8 cellular contexts compared by ENCODE assay signal in genomic region chrX:133921764-133922389, GRCh38.
DNase-seq lines count a peak whose midpoint lies in the region; ATAC-seq and TF ChIP-seq lines count a peak whose summit lies in the region.

No MANE protein-coding gene starts in this region.

- peaks cover 18% of the 10 kb centered on the region for H3K4me1 Mint-ChIP-seq in activated CD4-positive, alpha-beta T cell treated with anti-CD3 and anti-CD28 coated beads for 36 hours

- no peak overlapping the region for H3K4me3 ChIP-seq in fibroblast of pulmonary artery (replicated peaks; ENCODE audit: low read depth, low read length)
- H3K4me3 ChIP-seq in psoas muscle = no peak overlapping the region

- H3K27ac ChIP-seq in psoas muscle = no peak overlapping the region

- H3K4me3 Mint-ChIP-seq in activated CD4-positive, alpha-beta T cell treated with anti-CD3 and anti-CD28 coated beads for 36 hours = no peak overlapping the region

- TF ChIP-seq CTCF in fibroblast of pulmonary artery (IDR thresholded peaks at IDR 0.05; ENCODE audit: low read length, missing control alignments) (peak; percentile 43), psoas muscle (IDR thresholded peaks at IDR 0.05) (peak; percentile 44)

- peak; percentile 92 for DNase-seq in ELF-1 (ENCODE audit: low read depth, low spot score)
- DNase-seq in NCI-H1436 (lab: John Stamatoyannopoulos, UW) = peak; percentile 60
- peak; percentile 62 for DNase-seq in activated CD4-positive, alpha-beta T cell treated with anti-CD3 and anti-CD28 coated beads for 36 hours
- peak; percentile 18 for DNase-seq in fibroblast of pulmonary artery (ENCODE audit: low read depth)
- peak; percentile 19 to 53 for DNase-seq in psoas muscle
- DNase-seq in GF-D8 (lab: John Stamatoyannopoulos, UW) = no peak
- no peak for DNase-seq in superior temporal gyrus (ENCODE audit: extremely low spot score)

- intact Hi-C loops in activated CD4-positive, alpha-beta T cell treated with anti-CD3 and anti-CD28 coated beads for 36 hours (cut with DNase I, micrococcal nuclease) = loop anchor here (1.0 to 10.0 kb wide), 5 partner anchors 63 to 233 kb away; partner anchors contain the start of gene GPC3 (in 1 of the 2)
- intact Hi-C loops in psoas muscle (cut with DNase I) = loop anchor here in 1 of 2 donors (5.0 kb wide), 1 partner anchor 130 kb away; no protein-coding TSS in a partner anchor

- no peaks in the 10 kb centered on the region for H3K4me1 ChIP-seq in psoas muscle

- CTCF ChIA-PET in activated CD4-positive, alpha-beta T cell treated with anti-CD3 and anti-CD28 coated beads for 36 hours (lab: Charles Lee) = interaction anchor here (0.7 to 2.3 kb wide), 6 partner anchors 9 to 234 kb away, joined by 3 to 9 read pairs (median 4); no protein-coding TSS in a partner anchor

- ATAC-seq in GM21529 (IDR thresholded peaks at IDR 0.05; ENCODE audit: unreplicated experiment) = peak; percentile 69
- ATAC-seq in activated CD4-positive, alpha-beta T cell treated with anti-CD3 and anti-CD28 coated beads for 36 hours = peak; percentile 56
- ATAC-seq in psoas muscle = peak; percentile 34 to 61 (median 58)

- H3K36me3 Mint-ChIP-seq in activated CD4-positive, alpha-beta T cell treated with anti-CD3 and anti-CD28 coated beads for 36 hours (ENCODE audit: low read depth) = no peaks in the 10 kb centered on the region

- H3K27ac Mint-ChIP-seq in activated CD4-positive, alpha-beta T cell treated with anti-CD3 and anti-CD28 coated beads for 36 hours = no peak overlapping the region

- WGBS in psoas muscle, 3 donors = 47 to 58% (median 56%) methylated on average over 7 of the region's 7 CpGs

- H3K36me3 ChIP-seq in psoas muscle (ENCODE audit: insufficient read depth in 1 of 2, low read depth in 1 of 2) = no peaks in the 10 kb centered on the region

- H3K27me3 ChIP-seq in psoas muscle (ENCODE audit: insufficient read depth in 3 of 3, low read length in 2 of 3) = peaks cover 0 to 5% (median 0%) of the 10 kb centered on the region in 3 donors

- peaks cover 8% of the 10 kb centered on the region for H3K9me3 ChIP-seq in psoas muscle

- POLR2A ChIA-PET in activated CD4-positive, alpha-beta T cell treated with anti-CD3 and anti-CD28 coated beads for 36 hours (lab: Charles Lee) = no interaction called here

- no peaks in the 10 kb centered on the region for H3K27me3 Mint-ChIP-seq in activated CD4-positive, alpha-beta T cell treated with anti-CD3 and anti-CD28 coated beads for 36 hours

- no peaks in the 10 kb centered on the region for H3K9me3 Mint-ChIP-seq in activated CD4-positive, alpha-beta T cell treated with anti-CD3 and anti-CD28 coated beads for 36 hours (ENCODE audit: low read depth)

Comparison
In these comparisons a context has a peak if more than half of its experiments do, and no peak if none do; other contexts are left out.
1. DNase-seq: peak in ELF-1 (single experiment), NCI-H1436 (single experiment), activated CD4-positive, alpha-beta T cell treated with anti-CD3 and anti-CD28 coated beads for 36 hours (single experiment), fibroblast of pulmonary artery (single experiment) and psoas muscle (2 of 2); none in GF-D8 (single experiment) and superior temporal gyrus (single experiment).
2. Peak in every context shown above with its lines, with median percentiles within 50 percentile points of each other: ATAC-seq.